ENCODE assay signal across 8 cellular contexts in genomic region chr20:63519765-63520593, GRCh38. TPM values are rescaled to one million over a fixed set of nuclear protein-coding genes. Genes with fewer than 3 reads are reported as not detected.
DNase-seq lines count a peak whose midpoint lies in the region; ATAC-seq lines count a peak whose summit lies in the region.

No MANE protein-coding gene starts in this region.

- peaks cover 0 to 6% (median 1%) of the 10 kb centered on the region in 3 donors for H3K9me3 Mint-ChIP-seq in IgD-negative memory B cell

- DNase-seq in EH (ENCODE audit: low read depth) (peak; percentile 54), dermis blood vessel endothelial cell (peak; percentile 50), lung microvascular endothelial cell (ENCODE audit: low read depth in 2 of 2) (peak; percentile 53 to 61), NCI-H128 (lab: John Stamatoyannopoulos, UW; ENCODE audit: unreplicated experiment) (no peak)
- peak; percentile 47 for DNase-seq in activated CD4-positive, alpha-beta T cell treated with anti-CD3 and anti-CD28 coated beads for 1 hour
- peak; percentile 48 to 49 for DNase-seq in stimulated activated CD8-positive, alpha-beta memory T cell treated with anti-CD3 and anti-CD28 coated beads, Interleukin-15, amount 100 ng/mL, for 48 hours (ENCODE audit: low read depth in 2 of 2)

- peak overlapping the region; percentile 73 to 93 (median 88) for H3K4me3 Mint-ChIP-seq in IgD-negative memory B cell

- peak; percentile 40 for ATAC-seq in GM21576 (IDR thresholded peaks at IDR 0.05; ENCODE audit: unreplicated experiment)

- peaks cover 5% of the 10 kb centered on the region for H3K27me3 Mint-ChIP-seq in IgD-negative memory B cell

- H3K27ac Mint-ChIP-seq in IgD-negative memory B cell, result peak overlapping the region in 1 of 3 donors; percentile 78

- H3K36me3 Mint-ChIP-seq in IgD-negative memory B cell, result peaks cover 2% of the 10 kb centered on the region

- peaks cover 4 to 6% (median 5%) of the 10 kb centered on the region in 3 donors for H3K4me1 Mint-ChIP-seq in IgD-negative memory B cell

RNA-seq across cellular contexts. Expression of gene PPDPF, which starts 0.6 kb away (rescaled TPM):
- polyA plus RNA-seq in IgD-negative memory B cell, result 198 TPM
- total RNA-seq in dermis blood vessel endothelial cell (19.9 and 37.3 TPM in 2 replicates), lung microvascular endothelial cell (16.3 and 21.2 TPM in 2 replicates)

RNA-seq across cellular contexts. Expression of gene PTK6, which starts 17.2 kb away (rescaled TPM):
- polyA plus RNA-seq in IgD-negative memory B cell, result 1.3 TPM
- total RNA-seq in dermis blood vessel endothelial cell, result under 0.01 and 0.05 TPM in 2 replicates
- total RNA-seq in lung microvascular endothelial cell, result under 0.01 TPM in 1 of 2 replicates, not detected in the other

RNA-seq across cellular contexts. Expression of gene EEF1A2, which starts 21.1 kb away (rescaled TPM):
- polyA plus RNA-seq in IgD-negative memory B cell, result not detected
- total RNA-seq in dermis blood vessel endothelial cell, result 5.0 and 5.3 TPM in 2 replicates
- 5.2 and 14.8 TPM in 2 replicates for total RNA-seq in lung microvascular endothelial cell

RNA-seq across cellular contexts. Expression of gene SRMS, which starts 27.6 kb away (rescaled TPM):
- polyA plus RNA-seq in IgD-negative memory B cell, result 0.43 TPM
- not detected in 2 replicates for total RNA-seq in dermis blood vessel endothelial cell
- not detected in 2 replicates for total RNA-seq in lung microvascular endothelial cell

RNA-seq across cellular contexts. Expression of gene FNDC11, which starts 34.0 kb away (rescaled TPM):
- polyA plus RNA-seq in IgD-negative memory B cell, result 2.5 TPM
- total RNA-seq in dermis blood vessel endothelial cell (1.2 and 2.4 TPM in 2 replicates), lung microvascular endothelial cell (0.87 and 2.6 TPM in 2 replicates)
